21 cellular contexts compared by ENCODE assay signal in the genomic region with DNA sequence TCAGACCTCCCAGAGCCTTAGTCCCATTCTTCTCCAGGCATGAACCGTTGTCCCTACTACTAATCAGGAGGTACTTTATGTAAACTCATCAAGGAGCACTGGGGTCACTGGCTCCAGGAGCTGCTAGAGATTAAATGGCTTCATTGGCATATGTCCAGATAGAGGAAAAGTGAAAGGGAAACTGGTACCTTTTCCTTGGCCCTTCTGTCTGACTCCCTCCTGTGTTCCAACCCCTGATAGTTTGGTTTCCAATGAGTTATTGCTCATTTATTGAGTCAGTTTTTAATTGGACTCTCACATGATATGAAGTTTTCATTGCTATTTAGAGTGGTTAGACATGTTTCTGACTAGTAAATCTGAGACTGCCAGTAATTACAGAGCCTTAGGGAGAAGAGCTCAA.
DNase-seq lines count a peak whose midpoint lies in the region; ATAC-seq, FAIRE-seq and TF ChIP-seq lines count a peak whose summit lies in the region.
"Had no signal": no experiment of that assay in that cellular context is flagged by ENCODE, and none has a peak within 500 bp of the region (broad histone marks: within the 10 kb centered on the region; RNA-seq: fewer than 3 reads in every experiment).

No MANE protein-coding gene starts in this region.

- no peak for ATAC-seq in activated T-helper 17 cell treated with anti-CD3 and anti-CD28 coated beads, Interleukin-2, amount 50 U/mL, for 72 hours (replicated peaks)
- ATAC-seq in HG03469 (IDR thresholded peaks at IDR 0.05; ENCODE audit: unreplicated experiment) (no peak), HG02981 (IDR thresholded peaks at IDR 0.05; ENCODE audit: unreplicated experiment) (no peak)
- ATAC-seq: sciatic nerve had no signal

- H3K9me3 Mint-ChIP-seq in activated T-helper 17 cell treated with anti-CD3 and anti-CD28 coated beads, Interleukin-2, amount 50 U/mL, for 72 hours, result no peaks in the 10 kb centered on the region
- H3K9me3 Mint-ChIP-seq: activated T-helper 1 cell treated with anti-CD3 and anti-CD28 coated beads, Interleukin-12 subunit alpha, Interleukin-12 subunit beta, Interleukin-2, Interleukin-4 antibody, amounts not matched to agents 30 ng/mL and 10 ng/mL and 1 ng/mL, durations not matched to agents 14 hours and 24 hours and 36 hours; dendritic cell treated with granulocyte-macrophage colony-stimulating factor and Interleukin-4, amounts not matched to agents 40 ng/mL and 50 ng/mL, for 4 days had no signal

- H3K27ac Mint-ChIP-seq in activated T-helper 17 cell treated with anti-CD3 and anti-CD28 coated beads, Interleukin-2, amount 50 U/mL, for 72 hours, result no peak overlapping the region
- H3K27ac Mint-ChIP-seq: activated T-helper 1 cell treated with anti-CD3 and anti-CD28 coated beads, Interleukin-12 subunit alpha, Interleukin-12 subunit beta, Interleukin-2, Interleukin-4 antibody, amounts not matched to agents 30 ng/mL and 10 ng/mL and 1 ng/mL, durations not matched to agents 14 hours and 24 hours and 36 hours; CD4-positive, alpha-beta memory T cell; dendritic cell treated with granulocyte-macrophage colony-stimulating factor and Interleukin-4, amounts not matched to agents 40 ng/mL and 50 ng/mL, for 4 days; naive B cell had no signal

- no peak for TF ChIP-seq CTCF in D721Med (IDR thresholded peaks at IDR 0.05; ENCODE audit: insufficient read depth, missing control alignments)

- peaks cover 19% of the 10 kb centered on the region for H3K27me3 Mint-ChIP-seq in activated T-helper 17 cell treated with anti-CD3 and anti-CD28 coated beads, Interleukin-2, amount 50 U/mL, for 72 hours

- no peaks in the 10 kb centered on the region for H3K36me3 Mint-ChIP-seq in activated T-helper 17 cell treated with anti-CD3 and anti-CD28 coated beads, Interleukin-2, amount 50 U/mL, for 72 hours (ENCODE audit: low read depth)
- H3K36me3 Mint-ChIP-seq: CD4-positive, alpha-beta memory T cell; naive B cell had no signal

- DNase-seq in D721Med (ENCODE audit: insufficient read length, low spot score) (no peak), NCI-H1092 (lab: John Stamatoyannopoulos, UW) (peak; percentile 83), NCI-H2171 (lab: John Stamatoyannopoulos, UW) (peak; percentile 58), OCI-M1 (lab: John Stamatoyannopoulos, UW) (peak; percentile 81), HTR-8/SVneo (ENCODE audit: insufficient read length, low spot score) (no peak)
- DNase-seq: activated CD4-positive, alpha-beta T cell treated with anti-CD3 and anti-CD28 coated beads for 1 hour; CD4-positive, alpha-beta memory T cell; EL; foreskin fibroblast; hippocampal formation; Kasumi-1; naive B cell; NCI-H1436; stimulated activated naive CD4-positive, alpha-beta T cell; thyroid gland had no signal

- peaks cover 5% of the 10 kb centered on the region for H3K4me1 Mint-ChIP-seq in activated T-helper 17 cell treated with anti-CD3 and anti-CD28 coated beads, Interleukin-2, amount 50 U/mL, for 72 hours
- H3K4me1 Mint-ChIP-seq: naive B cell had no signal

- no peak overlapping the region for H3K4me3 Mint-ChIP-seq in activated T-helper 17 cell treated with anti-CD3 and anti-CD28 coated beads, Interleukin-2, amount 50 U/mL, for 72 hours
- H3K4me3 Mint-ChIP-seq: activated T-helper 1 cell treated with anti-CD3 and anti-CD28 coated beads, Interleukin-12 subunit alpha, Interleukin-12 subunit beta, Interleukin-2, Interleukin-4 antibody, amounts not matched to agents 30 ng/mL and 10 ng/mL and 1 ng/mL, durations not matched to agents 14 hours and 24 hours and 36 hours; CD4-positive, alpha-beta memory T cell; dendritic cell treated with granulocyte-macrophage colony-stimulating factor and Interleukin-4, amounts not matched to agents 40 ng/mL and 50 ng/mL, for 4 days; naive B cell had no signal

- FAIRE-seq in D721Med (lab: Jason Lieb, UNC), result peak; percentile 6
- no peak for FAIRE-seq in HTR-8/SVneo (lab: Jason Lieb, UNC)

Comparison
In these comparisons a context has a peak if more than half of its experiments do, and no peak if none do; other contexts are left out.
1. DNase-seq: peak in NCI-H1092 (single experiment), NCI-H2171 (single experiment) and OCI-M1 (single experiment); none in D721Med (single experiment) and HTR-8/SVneo (single experiment).